ENCODE assay signal across 19 cellular contexts in the genomic region with DNA sequence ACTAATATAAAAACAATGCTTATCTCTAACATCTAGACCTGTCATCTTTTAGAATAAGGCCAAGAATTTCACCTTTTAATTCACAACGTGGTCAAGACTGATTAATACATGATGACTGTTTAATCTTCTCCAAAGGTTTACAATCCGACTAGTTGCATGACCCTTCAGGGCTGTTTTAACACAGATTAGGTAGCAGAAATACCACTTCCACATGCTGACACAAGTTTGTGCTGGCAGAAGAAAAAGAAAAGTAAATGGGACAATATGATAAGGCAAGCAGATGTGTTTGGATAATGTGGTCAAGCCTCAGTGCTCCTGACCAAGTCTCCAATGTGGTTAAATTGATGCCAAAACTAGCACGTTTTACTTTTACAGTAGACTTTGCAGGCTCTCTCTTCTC. TPM values are rescaled to one million over a fixed set of nuclear protein-coding genes. Genes with fewer than 3 reads are reported as not detected.
DNase-seq lines count a peak whose midpoint lies in the region; FAIRE-seq and TF ChIP-seq lines count a peak whose summit lies in the region.
"Had no signal": no experiment of that assay in that cellular context is flagged by ENCODE, and none has a peak within 500 bp of the region (broad histone marks: within the 10 kb centered on the region; RNA-seq: fewer than 3 reads in every experiment).

No MANE protein-coding gene starts in this region.

- H3K4me3 ChIP-seq in Peyer's patch (no peak overlapping the region), bronchial epithelial cell (ENCODE audit: low read depth, low read length) (no peak overlapping the region), parathyroid adenoma (ENCODE audit: low read depth, low read length) (no peak overlapping the region)
- H3K4me3 ChIP-seq: gastroesophageal sphincter, upper lobe of right lung had no signal

- no peak for TF ChIP-seq POLR2A in Peyer's patch (IDR thresholded peaks at IDR 0.05)

- no peaks in the 10 kb centered on the region for H3K79me2 ChIP-seq in parathyroid adenoma

- CTCF ChIA-PET in RWPE1 (lab: Yijun Ruan, JAX): interaction anchor here (0.6 kb wide), 1 partner anchor 1406 kb away, joined by 3 read pairs; no protein-coding TSS in a partner anchor

- no peak overlapping the region for H3K9ac ChIP-seq in parathyroid adenoma
- H3K9ac ChIP-seq: KMS-11 had no signal

- H3K4me1 ChIP-seq in Peyer's patch (peaks cover 0 to 26% (median 0%) of the 10 kb centered on the region in 4 donors), parathyroid adenoma (peaks cover 4% of the 10 kb centered on the region)
- H3K4me1 ChIP-seq: gastroesophageal sphincter, upper lobe of right lung had no signal

- POLR2A ChIA-PET in RWPE1 (lab: Yijun Ruan, JAX; ENCODE audit: low non-redundant PET): no interaction called here

- FAIRE-seq in bronchial epithelial cell (lab: Jason Lieb, UNC): no peak
- FAIRE-seq: TTC549 had no signal

- H3K9me3 ChIP-seq in Peyer's patch: peaks cover 0 to 9% (median 5%) of the 10 kb centered on the region in 4 donors
- H3K9me3 ChIP-seq in parathyroid adenoma (ENCODE audit: control insufficient read depth, low read length): no peaks in the 10 kb centered on the region

- TF ChIP-seq CTCF in Peyer's patch (IDR thresholded peaks at IDR 0.05): no peak
- TF ChIP-seq CTCF in bronchial epithelial cell (IDR thresholded peaks at IDR 0.05; ENCODE audit: insufficient read depth, low read length, severe bottlenecking): no peak
- TF ChIP-seq CTCF in parathyroid adenoma (IDR thresholded peaks at IDR 0.05): no peak
- no peak for TF ChIP-seq CTCF in RWPE1 (conservative IDR thresholded peaks at IDR 0.05; ENCODE audit: low read depth)

- H3K27me3 ChIP-seq in Peyer's patch (no peaks in the 10 kb centered on the region), bronchial epithelial cell (ENCODE audit: control insufficient read depth, insufficient read depth, low read length) (no peaks in the 10 kb centered on the region), parathyroid adenoma (ENCODE audit: control insufficient read depth, insufficient read depth, low read length) (no peaks in the 10 kb centered on the region)
- H3K27me3 ChIP-seq: gastroesophageal sphincter, neutrophil, upper lobe of right lung had no signal

- H2AFZ ChIP-seq in parathyroid adenoma: no peak overlapping the region

- H3K36me3 ChIP-seq in Peyer's patch: no peaks in the 10 kb centered on the region
- no peaks in the 10 kb centered on the region for H3K36me3 ChIP-seq in bronchial epithelial cell (ENCODE audit: control insufficient read depth, insufficient read depth, low read length)
- H3K36me3 ChIP-seq in parathyroid adenoma (ENCODE audit: control insufficient read depth, insufficient read depth, low read length): no peaks in the 10 kb centered on the region
- H3K36me3 ChIP-seq: gastroesophageal sphincter, neutrophil, upper lobe of right lung had no signal

- peak overlapping the region; percentile 6 for H3K4me2 ChIP-seq in parathyroid adenoma (ENCODE audit: low read length)
- H3K4me2 ChIP-seq: KMS-11 had no signal

- H3K27ac ChIP-seq in Peyer's patch (peak overlapping the region in 3 of 4 donors; percentile 8 to 84 (median 81)), parathyroid adenoma (no peak overlapping the region), RWPE1 (no peak overlapping the region)
- H3K27ac ChIP-seq: gastroesophageal sphincter, KMS-11, neutrophil, upper lobe of right lung had no signal

- DNase-seq in Daoy (ENCODE audit: low read depth) (peak; percentile 60), Peyer's patch (no peak), bronchial epithelial cell (ENCODE audit: low read depth) (peak; percentile 71), DMS79 (lab: John Stamatoyannopoulos, UW) (no peak), ecto neural progenitor cell (ENCODE audit: low spot score) (no peak), UCSD-AML1 (lab: John Stamatoyannopoulos, UW; ENCODE audit: unreplicated experiment) (no peak), RWPE1 (ENCODE audit: low spot score) (no peak)
- DNase-seq: activated naive CD4-positive, alpha-beta T cell; caudate nucleus; HFFc6; NCI-H1417 treated with DMSO at 0.1 percent for 48 hours; NCI-H2227 treated with DMSO at 0.1 percent for 48 hours; upper lobe of right lung had no signal

RNA-seq across cellular contexts. Expression of a gene that starts 31.1 kb away (rescaled TPM):
- total RNA-seq in Daoy (2014; rRNA removed; shearing (Covaris generic)): 0.34 and 4.9 TPM in 2 replicates
- 100 to 1,000 TPM in 3 of 4 donors, 10 to 100 TPM in 1; 37.1 to 121 (median 111) TPM for total RNA-seq in Peyer's patch
- total RNA-seq in bronchial epithelial cell: 0.53 and 0.64 TPM in 2 replicates
- total RNA-seq: activated CD8-positive, alpha-beta memory T cell treated with anti-CD3 and anti-CD28 coated beads for 36 hours had no signal

Comparison
In these comparisons a context has a peak if more than half of its experiments do, and no peak if none do; other contexts are left out.
1. DNase-seq: peak in Daoy (single experiment) and bronchial epithelial cell (single experiment); none in Peyer's patch (0 of 3), DMS79 (single experiment), ecto neural progenitor cell (single experiment), UCSD-AML1 (single experiment) and RWPE1 (single experiment).
2. H3K27ac ChIP-seq: peak in Peyer's patch (3 of 4); none in parathyroid adenoma (single experiment) and RWPE1 (single experiment).